ENCODE assay signal across 14 cellular contexts in the genomic region with DNA sequence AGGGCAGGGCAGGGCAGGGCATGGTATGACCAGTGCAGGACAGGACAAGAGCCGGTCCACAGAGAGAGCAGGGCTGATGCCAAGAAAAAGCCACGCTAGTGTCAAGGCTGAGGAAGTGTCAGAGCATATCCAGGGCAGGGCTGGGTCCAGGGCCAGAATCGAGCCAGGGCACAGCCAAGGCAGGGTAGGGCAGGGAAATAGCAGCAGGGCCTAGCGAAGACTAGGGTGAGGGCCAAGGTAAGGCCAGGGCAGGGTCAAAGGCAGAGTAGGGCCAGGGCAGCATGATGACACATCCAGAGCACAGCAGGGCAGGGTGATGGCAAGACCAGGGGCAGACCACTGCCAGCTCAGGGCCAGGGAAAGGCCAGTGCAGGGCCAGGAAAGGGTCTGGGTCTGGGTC. TPM values are rescaled to one million over a fixed set of nuclear protein-coding genes. Genes with fewer than 3 reads are reported as not detected.
"Had no signal": no experiment of that assay in that cellular context is flagged by ENCODE, and none has a peak within 500 bp of the region (broad histone marks: within the 10 kb centered on the region; RNA-seq: fewer than 3 reads in every experiment).

No MANE protein-coding gene starts in this region.

RNA-seq across cellular contexts. Expression of a gene that starts 49.7 kb away (rescaled TPM):
- total RNA-seq: stomach, suprapubic skin, temporal lobe, thoracic aorta, thyroid gland, tibial nerve, transverse colon, upper lobe of left lung, upper lobe of right lung, ureter, urinary bladder, uterus, vagina had no signal
- polyA plus RNA-seq: stomach, thymus, urinary bladder had no signal
